In genomic region chr21:31043495-31043894, GRCh38 we compare ENCODE assay signal across 36 cellular contexts. TPM values are rescaled to one million over a fixed set of nuclear protein-coding genes. Genes with fewer than 3 reads are reported as not detected.
"Had no signal": no experiment of that assay in that cellular context is flagged by ENCODE, and none has a peak within 500 bp of the region (broad histone marks: within the 10 kb centered on the region; RNA-seq: fewer than 3 reads in every experiment).

No MANE protein-coding gene starts in this region.

- H3K4me1 ChIP-seq: adrenal gland, breast epithelium, colonic mucosa, esophagus squamous epithelium, gastroesophageal sphincter had no signal

- H3K36me3 ChIP-seq: adrenal gland, breast epithelium, cardiac muscle cell, colonic mucosa, esophagus squamous epithelium, gastroesophageal sphincter had no signal

- H3K9me3 ChIP-seq: adrenal gland, breast epithelium, colonic mucosa, esophagus squamous epithelium, gastroesophageal sphincter had no signal

- H3K27me3 ChIP-seq: adrenal gland, breast epithelium, cardiac muscle cell, colonic mucosa, esophagus squamous epithelium had no signal

- ATAC-seq: activated CD4-positive, alpha-beta T cell treated with anti-CD3 and anti-CD28 coated beads for 36 hours; activated CD8-positive, alpha-beta memory T cell treated with anti-CD3 and anti-CD28 coated beads, Interleukin-2, amount 10 ng/mL, durations not matched to agents 7 days and 5 days; activated CD8-positive, alpha-beta T cell treated with anti-CD3 and anti-CD28 coated beads, Interleukin-2, amount 10 ng/mL, durations not matched to agents 7 days and 5 days; gastroesophageal sphincter had no signal

- H3K4me3 ChIP-seq: adrenal gland, breast epithelium, cardiac muscle cell, colonic mucosa, esophagus squamous epithelium, gastroesophageal sphincter had no signal

- DNase-seq: activated CD4-positive, alpha-beta memory T cell treated with anti-CD3 and anti-CD28 coated beads for 36 hours; activated CD4-positive, alpha-beta T cell treated with anti-CD3 and anti-CD28 coated beads for 36 hours; activated CD4-positive, alpha-beta T cell treated with anti-CD3 and anti-CD28 coated beads, Interleukin-2, amount 10 ng/mL, durations not matched to agents 24 days and 14 days; activated CD4-positive, CD25-positive, alpha-beta regulatory T cell; activated CD4-positive, CD25-positive, alpha-beta regulatory T cell treated with anti-CD3 and anti-CD28 coated beads, Interleukin-2, amount 50 U/mL, for 72 hours; activated CD8-positive, alpha-beta memory T cell treated with anti-CD3 and anti-CD28 coated beads, Interleukin-2, amount 10 ng/mL, durations not matched to agents 7 days and 5 days; activated CD8-positive, alpha-beta memory T cell treated with anti-CD3 and anti-CD28 coated beads, Interleukin-2, amount 50 U/mL, for 4 hours; activated CD8-positive, alpha-beta T cell treated with anti-CD3 and anti-CD28 coated beads, Interleukin-2, amount 10 ng/mL, durations not matched to agents 7 days and 5 days; activated effector memory CD4-positive, alpha-beta T cell treated with anti-CD3 and anti-CD28 coated beads, Interleukin-2, amount 50 U/mL, for 16 hours; activated naive CD4-positive, alpha-beta T cell treated with anti-CD3 and anti-CD28 coated beads for 36 hours; activated naive CD8-positive, alpha-beta T cell treated with anti-CD3 and anti-CD28 coated beads for 36 hours; activated naive CD8-positive, alpha-beta T cell treated with anti-CD3 and anti-CD28 coated beads, Interleukin-2, amount 50 U/mL, for 24 hours; activated T-cell treated with anti-CD3 and anti-CD28 coated beads, Interleukin-2, amount 50 U/mL, for 1 hour; activated T-cell treated with anti-CD3 and anti-CD28 coated beads, Interleukin-2, amount 50 U/mL, for 48 hours; adrenal gland; amygdala; aorta; central memory CD4-positive, alpha-beta T cell; cerebellar nuclear complex; colonic mucosa; effector CD8-positive, alpha-beta T cell; esophagus squamous epithelium; foreskin melanocyte; T-helper 2 cell had no signal

- H3K27ac ChIP-seq: adrenal gland, breast epithelium, cardiac muscle cell, colonic mucosa, epithelial cell of prostate, esophagus squamous epithelium, gastroesophageal sphincter had no signal

RNA-seq across cellular contexts. Expression of gene KRTAP19-8, which starts 5.2 kb away (rescaled TPM):
- total RNA-seq: activated CD4-positive, alpha-beta memory T cell treated with anti-CD3 and anti-CD28 coated beads for 36 hours; activated CD4-positive, alpha-beta T cell treated with anti-CD3 and anti-CD28 coated beads for 36 hours; activated CD4-positive, alpha-beta T cell treated with anti-CD3 and anti-CD28 coated beads, Interleukin-2, amount 10 ng/mL, durations not matched to agents 24 days and 14 days; activated CD8-positive, alpha-beta memory T cell treated with anti-CD3 and anti-CD28 coated beads for 36 hours; activated CD8-positive, alpha-beta memory T cell treated with anti-CD3 and anti-CD28 coated beads, Interleukin-2, amount 10 ng/mL, durations not matched to agents 7 days and 5 days; activated CD8-positive, alpha-beta T cell treated with anti-CD3 and anti-CD28 coated beads, Interleukin-2, amount 10 ng/mL, durations not matched to agents 7 days and 5 days; activated naive CD4-positive, alpha-beta T cell treated with anti-CD3 and anti-CD28 coated beads for 36 hours; activated naive CD8-positive, alpha-beta T cell treated with anti-CD3 and anti-CD28 coated beads for 36 hours; activated T-helper 1 cell treated with anti-CD3 and anti-CD28 coated beads, Interleukin-12 subunit alpha, Interleukin-12 subunit beta, Interleukin-2, Interleukin-4 antibody, amounts not matched to agents 30 ng/mL and 10 ng/mL and 1 ng/mL, durations not matched to agents 14 hours and 24 hours and 36 hours; activated T-helper 2 cell treated with anti-CD3 and anti-CD28 coated beads, Interferon-gamma antibody, Interleukin-2, Interleukin-4, amounts not matched to agents 10 μg/mL and 5 μg/mL and 100 μg/mL, durations not matched to agents 14 hours and 24 hours and 36 hours; adrenal gland; aorta; breast epithelium; cardiac muscle cell; colonic mucosa; dermis microvascular lymphatic vessel endothelial cell; endothelial cell of umbilical vein; esophagus squamous epithelium; fibroblast of lung; fibroblast of villous mesenchyme; gastroesophageal sphincter; T-helper 1 cell treated with Interleukin-12 subunit alpha and Interleukin-12 subunit beta and Interleukin-4 antibody, amounts not matched to agents 30 ng/mL and 1 ng/mL, for 36 hours had no signal
